Comparison of ENCODE assay signal across 9 cellular contexts in genomic region chr5:59813761-59814562, GRCh38.
DNase-seq lines count a peak whose midpoint lies in the region; ATAC-seq and TF ChIP-seq lines count a peak whose summit lies in the region.
"Had no signal": no experiment of that assay in that cellular context is flagged by ENCODE, and none has a peak within 500 bp of the region (broad histone marks: within the 10 kb centered on the region; RNA-seq: fewer than 3 reads in every experiment).

No MANE protein-coding gene starts in this region.

- peaks cover 6% of the 10 kb centered on the region for H3K4me1 Mint-ChIP-seq in activated naive CD8-positive, alpha-beta T cell treated with anti-CD3 and anti-CD28 coated beads for 36 hours
- peaks cover 2 to 4% (median 3%) of the 10 kb centered on the region in 4 donors for H3K4me1 Mint-ChIP-seq in CD4-positive, alpha-beta memory T cell

- no peaks in the 10 kb centered on the region for H3K9me3 Mint-ChIP-seq in activated naive CD8-positive, alpha-beta T cell treated with anti-CD3 and anti-CD28 coated beads for 36 hours
- H3K9me3 Mint-ChIP-seq in CD4-positive, alpha-beta memory T cell = no peaks in the 10 kb centered on the region
- H3K9me3 Mint-ChIP-seq: T-cell had no signal

- CTCF ChIA-PET in CD4-positive, alpha-beta memory T cell (lab: Charles Lee; ENCODE audit: partially characterized antibody) = interaction anchor here (1.3 to 1.8 kb wide), 3 partner anchors 9 to 13 kb away, joined by 3 to 5 read pairs (median 4); no protein-coding TSS in a partner anchor

- H3K9me3 ChIP-seq in iPS-20b (ENCODE audit: insufficient read depth, low read depth, low read length) (no peaks in the 10 kb centered on the region), thoracic aorta (no peaks in the 10 kb centered on the region)
- H3K9me3 ChIP-seq in CD4-positive, alpha-beta memory T cell (ENCODE audit: control insufficient read depth in 1 of 2, low read length in 2 of 2) = no peaks in the 10 kb centered on the region

- ATAC-seq in HG03108 (IDR thresholded peaks at IDR 0.05; ENCODE audit: unreplicated experiment) = peak; percentile 63
- no peak for ATAC-seq in thoracic aorta (ENCODE audit: insufficient number of reproducible peaks, low FRiP score, low read depth)

- no peak overlapping the region for H3K27ac Mint-ChIP-seq in activated naive CD8-positive, alpha-beta T cell treated with anti-CD3 and anti-CD28 coated beads for 36 hours
- H3K27ac Mint-ChIP-seq in CD4-positive, alpha-beta memory T cell = no peak overlapping the region
- H3K27ac Mint-ChIP-seq: T-cell had no signal

- H3K27me3 ChIP-seq in iPS-20b (ENCODE audit: insufficient read depth, low read length) (no peaks in the 10 kb centered on the region), thoracic aorta (replicated peaks; ENCODE audit: insufficient read depth) (no peaks in the 10 kb centered on the region)
- H3K27me3 ChIP-seq in CD4-positive, alpha-beta memory T cell (ENCODE audit: insufficient read depth, low read length) = peaks cover 6% of the 10 kb centered on the region

- H3K9ac ChIP-seq in iPS-20b (ENCODE audit: low read depth, low read length) = no peak overlapping the region

- H3K27me3 Mint-ChIP-seq in activated naive CD8-positive, alpha-beta T cell treated with anti-CD3 and anti-CD28 coated beads for 36 hours = peaks cover 29% of the 10 kb centered on the region
- peaks cover 4 to 23% of the 10 kb centered on the region in 2 donors for H3K27me3 Mint-ChIP-seq in CD4-positive, alpha-beta memory T cell

- POLR2A ChIA-PET in CD4-positive, alpha-beta memory T cell (lab: Charles Lee; ENCODE audit: partially characterized antibody) = no interaction called here

- no peaks in the 10 kb centered on the region for H3K36me3 Mint-ChIP-seq in activated naive CD8-positive, alpha-beta T cell treated with anti-CD3 and anti-CD28 coated beads for 36 hours
- no peaks in the 10 kb centered on the region for H3K36me3 Mint-ChIP-seq in CD4-positive, alpha-beta memory T cell
- H3K36me3 Mint-ChIP-seq: T-cell had no signal

- TF ChIP-seq CTCF in AG09319 (IDR thresholded peaks at IDR 0.05; ENCODE audit: low read depth, low read length) (peak; percentile 59), GM12874 (IDR thresholded peaks at IDR 0.05; ENCODE audit: insufficient read depth, low read depth, low read length) (peak; percentile 43; the same call in 1 of the 2 replicates), thoracic aorta (IDR thresholded peaks at IDR 0.05) (peak; percentile 51)

- H3K4me1 ChIP-seq in iPS-20b (ENCODE audit: insufficient read depth, low read length) (no peaks in the 10 kb centered on the region), thoracic aorta (ENCODE audit: control insufficient read depth in 1 of 2, low read depth in 2 of 2) (peaks cover 0 to 17% of the 10 kb centered on the region in 2 donors)
- no peaks in the 10 kb centered on the region for H3K4me1 ChIP-seq in CD4-positive, alpha-beta memory T cell (ENCODE audit: insufficient read depth, low read length)

- H3K4me3 ChIP-seq in iPS-20b (ENCODE audit: low read length) (peak overlapping the region; percentile 50), thoracic aorta (no peak overlapping the region)
- no peak overlapping the region for H3K4me3 ChIP-seq in CD4-positive, alpha-beta memory T cell (ENCODE audit: low read length in 2 of 2)

- no peak for DNase-seq in AG09319 (ENCODE audit: extremely low read depth, low read depth)
- peak; percentile 5 for DNase-seq in NCI-H2227 treated with DMSO at 0.1 percent for 48 hours (lab: John Stamatoyannopoulos, UW)
- DNase-seq in activated naive CD8-positive, alpha-beta T cell treated with anti-CD3 and anti-CD28 coated beads for 36 hours = peak; percentile 8
- DNase-seq in thoracic aorta (ENCODE audit: low spot score) = no peak
- no peak for DNase-seq in CD4-positive, alpha-beta memory T cell
- DNase-seq: T-cell had no signal

- H3K36me3 ChIP-seq in iPS-20b (ENCODE audit: insufficient read depth, low read depth, low read length) (no peaks in the 10 kb centered on the region), thoracic aorta (no peaks in the 10 kb centered on the region)
- no peaks in the 10 kb centered on the region for H3K36me3 ChIP-seq in CD4-positive, alpha-beta memory T cell (ENCODE audit: insufficient read depth, low read length)

- H3K4me3 Mint-ChIP-seq in activated naive CD8-positive, alpha-beta T cell treated with anti-CD3 and anti-CD28 coated beads for 36 hours = no peak overlapping the region
- H3K4me3 Mint-ChIP-seq in CD4-positive, alpha-beta memory T cell = no peak overlapping the region
- H3K4me3 Mint-ChIP-seq: T-cell had no signal

- H3K27ac ChIP-seq in iPS-20b (ENCODE audit: low read length) (no peak overlapping the region), thoracic aorta (no peak overlapping the region)
- no peak overlapping the region for H3K27ac ChIP-seq in CD4-positive, alpha-beta memory T cell (ENCODE audit: low read depth, low read length)

- intact Hi-C loops in CD4-positive, alpha-beta memory T cell (cut with micrococcal nuclease) = no loop called here

Comparison
In these comparisons a context has a peak if more than half of its experiments do, and no peak if none do; other contexts are left out.
1. DNase-seq: peak in NCI-H2227 treated with DMSO at 0.1 percent for 48 hours (single experiment) and activated naive CD8-positive, alpha-beta T cell treated with anti-CD3 and anti-CD28 coated beads for 36 hours (single experiment); none in AG09319 (single experiment), thoracic aorta (single experiment) and CD4-positive, alpha-beta memory T cell (0 of 5).
2. Peak in every context shown above with its lines, with median percentiles within 50 percentile points of each other: CTCF ChIP-seq.